24 cellular contexts compared by ENCODE assay signal in genomic region chr22:29272624-29273023, GRCh38. TPM values are rescaled to one million over a fixed set of nuclear protein-coding genes. Genes with fewer than 3 reads are reported as not detected.
A peak's percentile ranks its signal among the peaks of the same experiment; 100 is the strongest.
DNase-seq lines count a peak whose midpoint lies in the region; ATAC-seq and TF ChIP-seq lines count a peak whose summit lies in the region.
"Had no signal": no experiment of that assay in that cellular context is flagged by ENCODE, and none has a peak within 500 bp of the region (broad histone marks: within the 10 kb centered on the region; RNA-seq: fewer than 3 reads in every experiment).

No MANE protein-coding gene starts in this region.

- H3K9me3 Mint-ChIP-seq in activated naive CD8-positive, alpha-beta T cell (ENCODE audit: low read depth) = no peaks in the 10 kb centered on the region
- H3K9me3 Mint-ChIP-seq in activated naive CD8-positive, alpha-beta T cell treated with anti-CD3 and anti-CD28 coated beads for 36 hours = no peaks in the 10 kb centered on the region
- no peaks in the 10 kb centered on the region for H3K9me3 Mint-ChIP-seq in effector memory CD8-positive, alpha-beta T cell
- H3K9me3 Mint-ChIP-seq in WTC11 = no peaks in the 10 kb centered on the region
- H3K9me3 Mint-ChIP-seq: stimulated activated memory B cell treated with anti-CD40 and anti-IgM and Interleukin-4, amounts not matched to agents 10 μg/mL and 1 μg/mL and 100 μg/mL, for 72 hours had no signal

- H3K4me1 Mint-ChIP-seq in activated naive CD8-positive, alpha-beta T cell (ENCODE audit: low read depth) = peaks cover 78% of the 10 kb centered on the region
- peaks cover 70% of the 10 kb centered on the region for H3K4me1 Mint-ChIP-seq in activated naive CD8-positive, alpha-beta T cell treated with anti-CD3 and anti-CD28 coated beads for 36 hours
- peaks cover 55 to 81% of the 10 kb centered on the region in 2 donors for H3K4me1 Mint-ChIP-seq in effector memory CD8-positive, alpha-beta T cell (ENCODE audit: low read depth in 2 of 2)
- peaks cover 35% of the 10 kb centered on the region for H3K4me1 Mint-ChIP-seq in WTC11

- H3K27ac ChIP-seq in KMS-11 = no peak overlapping the region
- H3K27ac ChIP-seq: suprapubic skin had no signal

- H3K36me3 ChIP-seq in KMS-11 (ENCODE audit: insufficient read depth) = peaks cover 36% of the 10 kb centered on the region; the same call in 1 of the 2 replicates

- POLR2A ChIA-PET in WTC11 (lab: Charles Lee) = no interaction called here

- H3K27me3 ChIP-seq in KMS-11 (ENCODE audit: insufficient read depth, low read depth) = no peaks in the 10 kb centered on the region
- H3K27me3 ChIP-seq: suprapubic skin had no signal

- H3K79me2 ChIP-seq in KMS-11 (ENCODE audit: insufficient read depth, low read depth) = peaks cover 98% of the 10 kb centered on the region

- DNase-seq in activated naive CD8-positive, alpha-beta T cell treated with anti-CD3 and anti-CD28 coated beads for 36 hours = no peak
- no peak for DNase-seq in effector memory CD8-positive, alpha-beta T cell
- DNase-seq in SW480 (ENCODE audit: low spot score) (no peak), WTC11 (ENCODE audit: low spot score) (no peak)
- no peak for DNase-seq in effector CD4-positive, alpha-beta T cell
- DNase-seq: activated CD4-positive, alpha-beta T cell treated with anti-CD3 and anti-CD28 coated beads, Interleukin-2, amount 50 U/mL, for 1 hour; activated CD8-positive, alpha-beta memory T cell treated with anti-CD3 and anti-CD28 coated beads, Interleukin-2, amount 50 U/mL, for 48 hours; activated naive CD4-positive, alpha-beta T cell treated with Interleukin-2 at 50 U/mL for 16 hours; anterior cingulate cortex; C1 segment of cervical spinal cord; dermis blood vessel endothelial cell; DMS 273 treated with DMSO at 0.1 percent for 48 hours; HCEC 1CT; kidney glomerular epithelial cell; mammary epithelial cell; NCI-H1092 treated with DMSO at 0.1 percent for 48 hours; NCI-H187 treated with DMSO at 0.1 percent for 48 hours; NCI-H69; SK-N-SH; stimulated activated CD4-positive, alpha-beta T cell treated with anti-CD3 and anti-CD28 coated beads, Interleukin-2, amount 100 ng/mL, for 48 hours had no signal

- no peak overlapping the region for H2AFZ ChIP-seq in KMS-11 (ENCODE audit: low read depth)

- no peak overlapping the region for H3K27ac Mint-ChIP-seq in activated naive CD8-positive, alpha-beta T cell
- no peak overlapping the region for H3K27ac Mint-ChIP-seq in activated naive CD8-positive, alpha-beta T cell treated with anti-CD3 and anti-CD28 coated beads for 36 hours
- peak overlapping the region; percentile 39 to 83 for H3K27ac Mint-ChIP-seq in effector memory CD8-positive, alpha-beta T cell
- H3K27ac Mint-ChIP-seq in WTC11 = no peak overlapping the region
- H3K27ac Mint-ChIP-seq: stimulated activated memory B cell treated with anti-CD40 and anti-IgM and Interleukin-4, amounts not matched to agents 10 μg/mL and 1 μg/mL and 100 μg/mL, for 72 hours had no signal

- H4K20me1 ChIP-seq in KMS-11 (ENCODE audit: insufficient read depth) = peaks cover 76% of the 10 kb centered on the region

- CTCF ChIA-PET in WTC11 (lab: Charles Lee) = no interaction called here

- H3K4me1 ChIP-seq in KMS-11 (ENCODE audit: low read depth, poor library complexity, severe bottlenecking) = peaks cover 70% of the 10 kb centered on the region

- H3K4me3 ChIP-seq in KMS-11 (IDR thresholded peaks at IDR 0.05; ENCODE audit: insufficient read depth, low read depth, low read length) = no peak overlapping the region
- H3K4me3 ChIP-seq: suprapubic skin had no signal

- H3K4me3 Mint-ChIP-seq in activated naive CD8-positive, alpha-beta T cell = peak overlapping the region; percentile 95
- H3K4me3 Mint-ChIP-seq in activated naive CD8-positive, alpha-beta T cell treated with anti-CD3 and anti-CD28 coated beads for 36 hours = no peak overlapping the region
- peak overlapping the region in 1 of 2 donors; percentile 56 for H3K4me3 Mint-ChIP-seq in effector memory CD8-positive, alpha-beta T cell
- no peak overlapping the region for H3K4me3 Mint-ChIP-seq in WTC11

- ATAC-seq in effector memory CD8-positive, alpha-beta T cell (replicated peaks) = no peak
- no peak for ATAC-seq in WTC11
- ATAC-seq: stimulated activated memory B cell treated with anti-CD40 and anti-IgM and Interleukin-4, amounts not matched to agents 10 μg/mL and 1 μg/mL and 100 μg/mL, for 72 hours had no signal

- H3K27me3 Mint-ChIP-seq in activated naive CD8-positive, alpha-beta T cell = no peaks in the 10 kb centered on the region
- peaks cover 5% of the 10 kb centered on the region for H3K27me3 Mint-ChIP-seq in activated naive CD8-positive, alpha-beta T cell treated with anti-CD3 and anti-CD28 coated beads for 36 hours
- H3K27me3 Mint-ChIP-seq in effector memory CD8-positive, alpha-beta T cell = no peaks in the 10 kb centered on the region
- H3K27me3 Mint-ChIP-seq in WTC11 (ENCODE audit: low read depth) = peaks cover 4% of the 10 kb centered on the region
- H3K27me3 Mint-ChIP-seq: stimulated activated memory B cell treated with anti-CD40 and anti-IgM and Interleukin-4, amounts not matched to agents 10 μg/mL and 1 μg/mL and 100 μg/mL, for 72 hours had no signal

- no peak overlapping the region for H3K9ac ChIP-seq in KMS-11
- H3K9ac ChIP-seq: SK-N-SH had no signal

- peaks cover 31% of the 10 kb centered on the region for H3K36me3 Mint-ChIP-seq in activated naive CD8-positive, alpha-beta T cell
- peaks cover 74% of the 10 kb centered on the region for H3K36me3 Mint-ChIP-seq in activated naive CD8-positive, alpha-beta T cell treated with anti-CD3 and anti-CD28 coated beads for 36 hours
- H3K36me3 Mint-ChIP-seq in effector memory CD8-positive, alpha-beta T cell (ENCODE audit: insufficient read depth) = peaks cover 86% of the 10 kb centered on the region
- H3K36me3 Mint-ChIP-seq in WTC11 = peaks cover 83% of the 10 kb centered on the region

- TF ChIP-seq CTCF in KMS-11 (conservative IDR thresholded peaks at IDR 0.05; ENCODE audit: low read depth, low read length) (no peak), WTC11 (IDR thresholded peaks at IDR 0.05) (no peak)

- H3K4me2 ChIP-seq in KMS-11 = peak overlapping the region; percentile 5; the same call in 1 of the 2 replicates

TF ChIP-seq in WTC11, 78 proteins besides CTCF, POLR2A, EP300 and RAD21:
- TF ChIP-seq JUN (CRISPR knock-in tag; IDR thresholded peaks at IDR 0.05) = no peak

RNA-seq across cellular contexts. Expression of gene EWSR1, which starts 4.6 kb away (rescaled TPM):
- 100 to 1,000 TPM; 369 to 377 TPM for total RNA-seq in activated naive CD8-positive, alpha-beta T cell treated with anti-CD3 and anti-CD28 coated beads for 36 hours
- 377 to 400 TPM (median 384 TPM) in 3 replicates for total RNA-seq in WTC11 (2021)

RNA-seq across cellular contexts. Expression of gene RHBDD3, which starts 4.8 kb away (rescaled TPM):
- 10 to 100 TPM; 32.4 to 33.1 TPM for total RNA-seq in activated naive CD8-positive, alpha-beta T cell treated with anti-CD3 and anti-CD28 coated beads for 36 hours
- 69.6 to 78.2 TPM (median 77.9 TPM) in 3 replicates for total RNA-seq in WTC11 (2021)

RNA-seq across cellular contexts. Expression of gene GAS2L1, which starts 33.8 kb away (rescaled TPM):
- 1 to 10 TPM; 1.1 to 1.4 TPM for total RNA-seq in activated naive CD8-positive, alpha-beta T cell treated with anti-CD3 and anti-CD28 coated beads for 36 hours
- 15.3 to 19.9 TPM (median 15.6 TPM) in 3 replicates for total RNA-seq in WTC11 (2021)

RNA-seq across cellular contexts. Expression of gene RASL10A, which starts 42.9 kb away (rescaled TPM):
- under 1 TPM in 1 of 2 experiments, not detected in 1; 0.58 TPM for total RNA-seq in activated naive CD8-positive, alpha-beta T cell treated with anti-CD3 and anti-CD28 coated beads for 36 hours
- total RNA-seq in WTC11 (2021) = 1.1 to 1.6 TPM (median 1.6 TPM) in 3 replicates

Comparison
In these comparisons a context has a peak if more than half of its experiments do, and no peak if none do; other contexts are left out.
1. H3K27ac Mint-ChIP-seq: peak in effector memory CD8-positive, alpha-beta T cell (2 of 2); none in activated naive CD8-positive, alpha-beta T cell (single experiment), activated naive CD8-positive, alpha-beta T cell treated with anti-CD3 and anti-CD28 coated beads for 36 hours (single experiment) and WTC11 (single experiment).